Comparison of ENCODE assay signal across 8 cellular contexts in genomic region chr2:177724398-177725287, GRCh38.
DNase-seq lines count a peak whose midpoint lies in the region; ATAC-seq and TF ChIP-seq lines count a peak whose summit lies in the region.

No MANE protein-coding gene starts in this region.

- no peak overlapping the region for H3K27ac ChIP-seq in C4-2B

- peak; percentile 86 for TF ChIP-seq CTCF in C4-2B (conservative IDR thresholded peaks at IDR 0.05)

- in situ Hi-C loops in T47D (cut with HindIII; ENCODE audit: low pct_unique_long_range_greater_than_20kb, low sequenced_read_pairs) = no loop called here

- DNase-seq in GM19240 (ENCODE audit: insufficient read length, low spot score) (peak; percentile 33), MV-4-11 (lab: John Stamatoyannopoulos, UW) (peak; percentile 6), T-helper 1 cell (peak in 3 of 5 donors; percentile 7 to 27 (median 10)), T47D (ENCODE audit: low read depth in 1 of 2, low spot score in 1 of 2) (peak; percentile 30 to 49), islet precursor cell (peak; percentile 62)
- peak; percentile 50 to 53 for DNase-seq in stimulated activated CD4-positive, alpha-beta T cell treated with anti-CD3 and anti-CD28 coated beads, Interleukin-2, amount 100 ng/mL, for 24 hours

- no peak for ATAC-seq in GM18517 (IDR thresholded peaks at IDR 0.05; ENCODE audit: unreplicated experiment)

Comparison
In these comparisons a context has a peak if more than half of its experiments do, and no peak if none do; other contexts are left out.
1. DNase-seq: peak in every context shown above with its lines; median percentile 62 in islet precursor cell; 52 in stimulated activated CD4-positive, alpha-beta T cell treated with anti-CD3 and anti-CD28 coated beads, Interleukin-2, amount 100 ng/mL, for 24 hours; 40 in T47D; 33 in GM19240; 10 in T-helper 1 cell; 6 in MV-4-11.